2 cellular contexts compared by ENCODE assay signal in genomic region chr10:29734980-29735627, GRCh38.
TF ChIP-seq lines count a peak whose summit lies in the region.

No MANE protein-coding gene starts in this region.

TF ChIP-seq in GM23338, 12 proteins besides CTCF, POLR2A, EP300 and RAD21:
- peak; percentile 43 for TF ChIP-seq EZH2 (IDR thresholded peaks at IDR 0.05; ENCODE audit: low read depth, unreplicated experiment)
- TF ChIP-seq, protein P1, sequence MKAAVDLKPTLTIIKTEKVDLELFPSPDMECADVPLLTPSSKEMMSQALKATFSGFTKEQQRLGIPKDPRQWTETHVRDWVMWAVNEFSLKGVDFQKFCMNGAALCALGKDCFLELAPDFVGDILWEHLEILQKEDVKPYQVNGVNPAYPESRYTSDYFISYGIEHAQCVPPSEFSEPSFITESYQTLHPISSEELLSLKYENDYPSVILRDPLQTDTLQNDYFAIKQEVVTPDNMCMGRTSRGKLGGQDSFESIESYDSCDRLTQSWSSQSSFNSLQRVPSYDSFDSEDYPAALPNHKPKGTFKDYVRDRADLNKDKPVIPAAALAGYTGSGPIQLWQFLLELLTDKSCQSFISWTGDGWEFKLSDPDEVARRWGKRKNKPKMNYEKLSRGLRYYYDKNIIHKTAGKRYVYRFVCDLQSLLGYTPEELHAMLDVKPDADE (IDR thresholded peaks at IDR 0.05), result no peak

TF ChIP-seq in H1, 55 proteins besides CTCF, POLR2A, EP300 and RAD21:
- TF ChIP-seq ASH2L (IDR thresholded peaks at IDR 0.05; ENCODE audit: low read length), result peak; percentile 11
- TF ChIP-seq CREB1 (IDR thresholded peaks at IDR 0.05), result 0 out of 2 replicates have a peak, but pooled peaks have one; percentile 21
- TF ChIP-seq JUN (IDR thresholded peaks at IDR 0.05; ENCODE audit: low read depth, low read length), result no peak
